ENCODE assay signal across 8 cellular contexts in genomic region chr11:1572200-1573076, GRCh38. TPM values are rescaled to one million over a fixed set of nuclear protein-coding genes. Genes with fewer than 3 reads are reported as not detected.
A peak's percentile ranks its signal among the peaks of the same experiment; 100 is the strongest.
DNase-seq lines count a peak whose midpoint lies in the region; ATAC-seq, FAIRE-seq and TF ChIP-seq lines count a peak whose summit lies in the region.

DUSP8 (minus strand) TSS chr11:1572271; CDS start chr11:1565826, 6,445 bp downstream.

- CTCF ChIA-PET in activated CD4-positive, alpha-beta memory T cell treated with anti-CD3 and anti-CD28 coated beads for 36 hours (lab: Charles Lee) = interaction anchor here (0.8 to 9.1 kb wide), 5 partner anchors 23 to 369 kb away, joined by 3 to 113 read pairs (median 4); no protein-coding TSS in a partner anchor

- TF ChIP-seq POLR2A in GM12891 (IDR thresholded peaks at IDR 0.05; ENCODE audit: low read depth, low read length) = no peak

- H3K4me1 Mint-ChIP-seq in activated CD4-positive, alpha-beta memory T cell treated with anti-CD3 and anti-CD28 coated beads for 36 hours (ENCODE audit: low read depth) = peaks cover 16% of the 10 kb centered on the region

- peak within 1 kb of the TSS; percentile 42 for H3K4me3 Mint-ChIP-seq in activated CD4-positive, alpha-beta memory T cell treated with anti-CD3 and anti-CD28 coated beads for 36 hours

- POLR2A ChIA-PET in activated CD4-positive, alpha-beta memory T cell treated with anti-CD3 and anti-CD28 coated beads for 36 hours (lab: Charles Lee) = no interaction called here

- H3K9me3 Mint-ChIP-seq in activated CD4-positive, alpha-beta memory T cell treated with anti-CD3 and anti-CD28 coated beads for 36 hours = no peaks in the 10 kb centered on the region

- intact Hi-C loops in activated CD4-positive, alpha-beta memory T cell treated with anti-CD3 and anti-CD28 coated beads for 36 hours (cut with micrococcal nuclease) = loop anchor here (2.0 to 5.0 kb wide), 3 partner anchors 35 to 370 kb away; no protein-coding TSS in a partner anchor

- no peaks in the 10 kb centered on the region for H3K36me3 Mint-ChIP-seq in activated CD4-positive, alpha-beta memory T cell treated with anti-CD3 and anti-CD28 coated beads for 36 hours

- H3K27ac Mint-ChIP-seq in activated CD4-positive, alpha-beta memory T cell treated with anti-CD3 and anti-CD28 coated beads for 36 hours = no peak within 1 kb of the TSS

- peak; percentile 92 for DNase-seq in GM12891 (ENCODE audit: insufficient read length, low spot score)
- peak; percentile 69 for DNase-seq in NCI-H460 (ENCODE audit: extremely low read depth, low read depth)
- peak; percentile 93 for DNase-seq in activated CD4-positive, alpha-beta memory T cell treated with anti-CD3 and anti-CD28 coated beads for 36 hours
- DNase-seq in dermis blood vessel endothelial cell = peak; percentile 91
- peak; percentile 77 for DNase-seq in left lobe of liver (ENCODE audit: low spot score)
- peak; percentile 86 to 93 for DNase-seq in stimulated activated CD4-positive, alpha-beta T cell treated with anti-CD3 and anti-CD28 coated beads, Interleukin-1b, Interleukin-23, amount 100 ng/mL, for 1 hour (ENCODE audit: low read depth in 2 of 2)

- peaks cover 2% of the 10 kb centered on the region for H3K27me3 Mint-ChIP-seq in activated CD4-positive, alpha-beta memory T cell treated with anti-CD3 and anti-CD28 coated beads for 36 hours

- ATAC-seq in HG03108 (IDR thresholded peaks at IDR 0.05; ENCODE audit: unreplicated experiment) (peak; percentile 47), left lobe of liver (peak; percentile 58), GM18519 (IDR thresholded peaks at IDR 0.05; ENCODE audit: low FRiP score, unreplicated experiment) (no peak)

- peak; percentile 5 for FAIRE-seq in GM12891 (lab: Jason Lieb, UNC)

TF ChIP-seq in GM12891, 5 proteins besides CTCF, POLR2A, EP300 and RAD21:
- no peak for TF ChIP-seq SPI1 (IDR thresholded peaks at IDR 0.05; ENCODE audit: low read depth, low read length)
- no peak for TF ChIP-seq POLR2AphosphoS5 (IDR thresholded peaks at IDR 0.05; ENCODE audit: low read depth, low read length)
- TF ChIP-seq PAX5 (IDR thresholded peaks at IDR 0.05; ENCODE audit: insufficient read depth, low read length, severe bottlenecking) = no peak
- no peak for TF ChIP-seq TAF1 (IDR thresholded peaks at IDR 0.05; ENCODE audit: low read depth, low read length)
- TF ChIP-seq POU2F2 (IDR thresholded peaks at IDR 0.05; ENCODE audit: low read depth, low read length) = no peak

RNA-seq across cellular contexts. Expression of gene DUSP8, which starts in this region (rescaled TPM):
- 0.21 TPM for polyA plus RNA-seq in GM12891 (2012; ENCODE audit: low read depth, missing spikeins)
- 1.1 and 3.1 TPM in 2 replicates for total RNA-seq in NCI-H460 (2014; rRNA removed; shearing (Covaris generic))
- 0.79 and 1.2 TPM in 2 replicates for polyA plus RNA-seq in NCI-H460 (2014; cell fraction: nucleus; rRNA removed)
- total RNA-seq in activated CD4-positive, alpha-beta memory T cell treated with anti-CD3 and anti-CD28 coated beads for 36 hours = 1 to 10 TPM; 1.6 to 2.4 TPM
- total RNA-seq in dermis blood vessel endothelial cell (0.37 and 1.2 TPM in 2 replicates), left lobe of liver (0.23 TPM)

Comparison
In these comparisons a context has a peak if more than half of its experiments do, and no peak if none do; other contexts are left out.
1. Peak in DNase-seq and ATAC-seq in left lobe of liver; RNA of the gene not detected or under 1 TPM.